Comparison of ENCODE assay signal across 24 cellular contexts in genomic region chr22:46746620-46747019, GRCh38. TPM values are rescaled to one million over a fixed set of nuclear protein-coding genes. Genes with fewer than 3 reads are reported as not detected.
DNase-seq lines count a peak whose midpoint lies in the region; ATAC-seq and TF ChIP-seq lines count a peak whose summit lies in the region.
"Had no signal": no experiment of that assay in that cellular context is flagged by ENCODE, and none has a peak within 500 bp of the region (broad histone marks: within the 10 kb centered on the region; RNA-seq: fewer than 3 reads in every experiment).

No MANE protein-coding gene starts in this region.

- no peak for ATAC-seq in activated CD8-positive, alpha-beta T cell treated with anti-CD3 and anti-CD28 coated beads, Interleukin-2, amount 10 ng/mL, durations not matched to agents 7 days and 5 days
- ATAC-seq in activated CD8-positive, alpha-beta T cell treated with anti-CD3 and anti-CD28 coated beads for 36 hours, result no peak
- ATAC-seq in natural killer cell (no peak), GM18517 (IDR thresholded peaks at IDR 0.05; ENCODE audit: unreplicated experiment) (no peak)
- ATAC-seq in natural killer cell treated with Interleukin-12 subunit alpha and Interleukin-12 subunit beta and Interleukin-15 and Interleukin-18, amount 100 ng/mL, for 72 hours, result no peak
- no peak for ATAC-seq in naive thymus-derived CD4-positive, alpha-beta T cell
- ATAC-seq: Panc1 had no signal

- peaks cover 29% of the 10 kb centered on the region in 2 donors for H3K4me1 ChIP-seq in naive thymus-derived CD4-positive, alpha-beta T cell (ENCODE audit: control insufficient read depth in 2 of 2, insufficient read depth in 2 of 2, low read length in 2 of 2)
- peaks cover 10 to 40% (median 18%) of the 10 kb centered on the region in 4 donors for H3K4me1 ChIP-seq in Peyer's patch

- H3K36me3 Mint-ChIP-seq in activated CD8-positive, alpha-beta T cell treated with anti-CD3 and anti-CD28 coated beads, Interleukin-2, amount 10 ng/mL, durations not matched to agents 7 days and 5 days (ENCODE audit: low read depth), result peaks cover 4% of the 10 kb centered on the region
- no peaks in the 10 kb centered on the region for H3K36me3 Mint-ChIP-seq in activated CD8-positive, alpha-beta T cell treated with anti-CD3 and anti-CD28 coated beads for 36 hours (ENCODE audit: low read depth)
- H3K36me3 Mint-ChIP-seq in natural killer cell, result no peaks in the 10 kb centered on the region
- no peaks in the 10 kb centered on the region for H3K36me3 Mint-ChIP-seq in natural killer cell treated with Interleukin-12 subunit alpha and Interleukin-12 subunit beta and Interleukin-15 and Interleukin-18, amount 100 ng/mL, for 72 hours
- no peaks in the 10 kb centered on the region for H3K36me3 Mint-ChIP-seq in naive thymus-derived CD4-positive, alpha-beta T cell
- H3K36me3 Mint-ChIP-seq: CD4-positive, alpha-beta memory T cell had no signal

- TF ChIP-seq POLR2A in Peyer's patch (IDR thresholded peaks at IDR 0.05), result no peak

- H3K27me3 Mint-ChIP-seq in activated CD8-positive, alpha-beta T cell treated with anti-CD3 and anti-CD28 coated beads, Interleukin-2, amount 10 ng/mL, durations not matched to agents 7 days and 5 days (ENCODE audit: low read depth), result peaks cover 2% of the 10 kb centered on the region
- no peaks in the 10 kb centered on the region for H3K27me3 Mint-ChIP-seq in activated CD8-positive, alpha-beta T cell treated with anti-CD3 and anti-CD28 coated beads for 36 hours
- no peaks in the 10 kb centered on the region for H3K27me3 Mint-ChIP-seq in natural killer cell (ENCODE audit: low read depth in 2 of 2)
- no peaks in the 10 kb centered on the region for H3K27me3 Mint-ChIP-seq in natural killer cell treated with Interleukin-12 subunit alpha and Interleukin-12 subunit beta and Interleukin-15 and Interleukin-18, amount 100 ng/mL, for 72 hours
- H3K27me3 Mint-ChIP-seq in naive thymus-derived CD4-positive, alpha-beta T cell, result peaks cover 0 to 3% (median 0%) of the 10 kb centered on the region in 5 donors
- H3K27me3 Mint-ChIP-seq: CD4-positive, alpha-beta memory T cell had no signal

- no peak overlapping the region for H3K4me3 ChIP-seq in naive thymus-derived CD4-positive, alpha-beta T cell (ENCODE audit: low read length)
- H3K4me3 ChIP-seq in Peyer's patch, result no peak overlapping the region
- H3K4me3 ChIP-seq: BLaER1, SJSA1 had no signal

- no peak overlapping the region for H3K27ac ChIP-seq in naive thymus-derived CD4-positive, alpha-beta T cell (ENCODE audit: low read depth, low read length)
- no peak overlapping the region for H3K27ac ChIP-seq in Peyer's patch
- H3K27ac ChIP-seq: 22Rv1, SJSA1 had no signal

- CTCF ChIA-PET in activated CD8-positive, alpha-beta T cell treated with anti-CD3 and anti-CD28 coated beads, Interleukin-2, amount 10 ng/mL, durations not matched to agents 7 days and 5 days (lab: Charles Lee), result interaction anchor here (0.6 kb wide), 1 partner anchor 44 kb away, joined by 5 read pairs; no protein-coding TSS in a partner anchor
- CTCF ChIA-PET in activated CD8-positive, alpha-beta T cell treated with anti-CD3 and anti-CD28 coated beads for 36 hours (lab: Charles Lee), result interaction anchor here (1.6 kb wide), 1 partner anchor 12 kb away, joined by 3 read pairs; no protein-coding TSS in a partner anchor
- CTCF ChIA-PET in naive thymus-derived CD4-positive, alpha-beta T cell (lab: Charles Lee), result no interaction called here

- no peak overlapping the region for H3K4me3 Mint-ChIP-seq in activated CD8-positive, alpha-beta T cell treated with anti-CD3 and anti-CD28 coated beads, Interleukin-2, amount 10 ng/mL, durations not matched to agents 7 days and 5 days
- no peak overlapping the region for H3K4me3 Mint-ChIP-seq in activated CD8-positive, alpha-beta T cell treated with anti-CD3 and anti-CD28 coated beads for 36 hours
- no peak overlapping the region for H3K4me3 Mint-ChIP-seq in natural killer cell
- H3K4me3 Mint-ChIP-seq in natural killer cell treated with Interleukin-12 subunit alpha and Interleukin-12 subunit beta and Interleukin-15 and Interleukin-18, amount 100 ng/mL, for 72 hours, result no peak overlapping the region
- H3K4me3 Mint-ChIP-seq in naive thymus-derived CD4-positive, alpha-beta T cell, result no peak overlapping the region

- H3K4me1 Mint-ChIP-seq in activated CD8-positive, alpha-beta T cell treated with anti-CD3 and anti-CD28 coated beads, Interleukin-2, amount 10 ng/mL, durations not matched to agents 7 days and 5 days (ENCODE audit: low read depth), result peaks cover 24% of the 10 kb centered on the region
- H3K4me1 Mint-ChIP-seq in activated CD8-positive, alpha-beta T cell treated with anti-CD3 and anti-CD28 coated beads for 36 hours (ENCODE audit: low read depth), result peaks cover 26% of the 10 kb centered on the region
- H3K4me1 Mint-ChIP-seq in natural killer cell, result peaks cover 22 to 30% of the 10 kb centered on the region in 2 donors
- H3K4me1 Mint-ChIP-seq in natural killer cell treated with Interleukin-12 subunit alpha and Interleukin-12 subunit beta and Interleukin-15 and Interleukin-18, amount 100 ng/mL, for 72 hours (ENCODE audit: low read depth in 2 of 2), result peaks cover 18 to 29% of the 10 kb centered on the region in 2 donors
- peaks cover 22 to 33% (median 31%) of the 10 kb centered on the region in 7 donors for H3K4me1 Mint-ChIP-seq in naive thymus-derived CD4-positive, alpha-beta T cell

- POLR2A ChIA-PET in activated CD8-positive, alpha-beta T cell treated with anti-CD3 and anti-CD28 coated beads, Interleukin-2, amount 10 ng/mL, durations not matched to agents 7 days and 5 days (lab: Charles Lee), result no interaction called here
- POLR2A ChIA-PET in activated CD8-positive, alpha-beta T cell treated with anti-CD3 and anti-CD28 coated beads for 36 hours (lab: Charles Lee), result no interaction called here
- POLR2A ChIA-PET in naive thymus-derived CD4-positive, alpha-beta T cell (lab: Charles Lee), result interaction anchor here (15.9 kb wide), 1 partner anchor 14 kb away, joined by 255 read pairs; the partner anchor contains the start of gene TBC1D22A

- no peaks in the 10 kb centered on the region for H3K27me3 ChIP-seq in naive thymus-derived CD4-positive, alpha-beta T cell (ENCODE audit: control insufficient read depth in 2 of 2, insufficient read depth in 2 of 2, low read length in 2 of 2)
- H3K27me3 ChIP-seq in Peyer's patch, result no peaks in the 10 kb centered on the region
- H3K27me3 ChIP-seq: BLaER1, SJSA1 had no signal

- intact Hi-C loops in activated CD8-positive, alpha-beta T cell treated with anti-CD3 and anti-CD28 coated beads for 36 hours (cut with micrococcal nuclease), result no loop called here
- intact Hi-C loops in natural killer cell (cut with micrococcal nuclease), result no loop called here
- intact Hi-C loops in naive thymus-derived CD4-positive, alpha-beta T cell (cut with micrococcal nuclease), result no loop called here

- H3K9me3 ChIP-seq in naive thymus-derived CD4-positive, alpha-beta T cell (ENCODE audit: control insufficient read depth in 2 of 3, low read length in 3 of 3), result no peaks in the 10 kb centered on the region
- no peaks in the 10 kb centered on the region for H3K9me3 ChIP-seq in Peyer's patch

- H3K9me3 Mint-ChIP-seq in activated CD8-positive, alpha-beta T cell treated with anti-CD3 and anti-CD28 coated beads, Interleukin-2, amount 10 ng/mL, durations not matched to agents 7 days and 5 days (ENCODE audit: insufficient read depth), result peaks cover 6% of the 10 kb centered on the region
- H3K9me3 Mint-ChIP-seq in activated CD8-positive, alpha-beta T cell treated with anti-CD3 and anti-CD28 coated beads for 36 hours, result peaks cover 6% of the 10 kb centered on the region
- H3K9me3 Mint-ChIP-seq in natural killer cell, result no peaks in the 10 kb centered on the region
- H3K9me3 Mint-ChIP-seq in natural killer cell treated with Interleukin-12 subunit alpha and Interleukin-12 subunit beta and Interleukin-15 and Interleukin-18, amount 100 ng/mL, for 72 hours, result no peaks in the 10 kb centered on the region
- H3K9me3 Mint-ChIP-seq in naive thymus-derived CD4-positive, alpha-beta T cell, result peaks cover 0 to 6% (median 0%) of the 10 kb centered on the region in 11 donors
- H3K9me3 Mint-ChIP-seq: CD4-positive, alpha-beta memory T cell had no signal

- no peaks in the 10 kb centered on the region for H3K36me3 ChIP-seq in naive thymus-derived CD4-positive, alpha-beta T cell (ENCODE audit: control insufficient read depth in 2 of 3, insufficient read depth in 3 of 3, low read length in 3 of 3)
- H3K36me3 ChIP-seq in Peyer's patch, result no peaks in the 10 kb centered on the region
- H3K36me3 ChIP-seq: BLaER1, SJSA1 had no signal

- no peak for TF ChIP-seq CTCF in activated CD8-positive, alpha-beta T cell treated with anti-CD3 and anti-CD28 coated beads for 36 hours (IDR thresholded peaks at IDR 0.05)
- TF ChIP-seq CTCF in natural killer cell (IDR thresholded peaks at IDR 0.05) (no peak), Peyer's patch (IDR thresholded peaks at IDR 0.05) (no peak)

- H3K27ac Mint-ChIP-seq in activated CD8-positive, alpha-beta T cell treated with anti-CD3 and anti-CD28 coated beads, Interleukin-2, amount 10 ng/mL, durations not matched to agents 7 days and 5 days, result peak overlapping the region; percentile 4
- H3K27ac Mint-ChIP-seq in activated CD8-positive, alpha-beta T cell treated with anti-CD3 and anti-CD28 coated beads for 36 hours, result no peak overlapping the region
- peak overlapping the region; percentile 22 to 48 for H3K27ac Mint-ChIP-seq in natural killer cell
- peak overlapping the region in 1 of 2 donors; percentile 32 for H3K27ac Mint-ChIP-seq in natural killer cell treated with Interleukin-12 subunit alpha and Interleukin-12 subunit beta and Interleukin-15 and Interleukin-18, amount 100 ng/mL, for 72 hours
- H3K27ac Mint-ChIP-seq in naive thymus-derived CD4-positive, alpha-beta T cell, result peak overlapping the region in 7 of 9 donors; percentile 17 to 99 (median 56)

- DNase-seq in activated CD8-positive, alpha-beta T cell treated with anti-CD3 and anti-CD28 coated beads, Interleukin-2, amount 10 ng/mL, durations not matched to agents 7 days and 5 days, result no peak
- DNase-seq in activated CD8-positive, alpha-beta T cell treated with anti-CD3 and anti-CD28 coated beads for 36 hours, result no peak
- DNase-seq in natural killer cell (no peak), NCI-H446 treated with DMSO at 0.1 percent for 48 hours (lab: John Stamatoyannopoulos, UW) (no peak), Peyer's patch (no peak)
- DNase-seq in natural killer cell treated with Interleukin-12 subunit alpha and Interleukin-12 subunit beta and Interleukin-15 and Interleukin-18, amount 100 ng/mL, for 72 hours (ENCODE audit: low spot score), result no peak
- no peak for DNase-seq in naive thymus-derived CD4-positive, alpha-beta T cell
- DNase-seq: ACHN; Calu3; CD4-positive, alpha-beta memory T cell; GDM1; GOT3; Karpas-422; MV-4-11; NCI-H1105 treated with DMSO at 0.1 percent for 48 hours; NCI-H2029 treated with DMSO at 0.1 percent for 48 hours; NCI-H226; NCI-H524; NCI-H774 had no signal

RNA-seq across cellular contexts. Expression of gene CERK, which starts 8.6 kb away (rescaled TPM):
- total RNA-seq in activated CD8-positive, alpha-beta T cell treated with anti-CD3 and anti-CD28 coated beads, Interleukin-2, amount 10 ng/mL, durations not matched to agents 7 days and 5 days, result 10 to 100 TPM; 61.1 to 65.6 TPM
- total RNA-seq in activated CD8-positive, alpha-beta T cell treated with anti-CD3 and anti-CD28 coated beads for 36 hours, result 10 to 100 TPM; 38.4 to 41.8 TPM
- 10 to 100 TPM; 50.0 to 71.2 (median 55.6) TPM for total RNA-seq in natural killer cell
- total RNA-seq in natural killer cell treated with Interleukin-12 subunit alpha and Interleukin-12 subunit beta and Interleukin-15 and Interleukin-18, amount 100 ng/mL, for 72 hours, result 10 to 100 TPM; 38.1 to 55.8 TPM
- 100 to 1,000 TPM in 2 of 5 experiments, 10 to 100 TPM in 3; 55.8 to 138 (median 72.4) TPM for total RNA-seq in naive thymus-derived CD4-positive, alpha-beta T cell
- polyA plus RNA-seq in naive thymus-derived CD4-positive, alpha-beta T cell, result 10 to 100 TPM; 40.4 to 66.7 TPM
- 100 to 1,000 TPM in 1 of 4 donors, 10 to 100 TPM in 3; 89.1 to 131 (median 94.7) TPM for total RNA-seq in Peyer's patch

RNA-seq across cellular contexts. Expression of gene TBC1D22A, which starts 15.8 kb away (rescaled TPM):
- 10 to 100 TPM; 34.1 to 38.7 TPM for total RNA-seq in activated CD8-positive, alpha-beta T cell treated with anti-CD3 and anti-CD28 coated beads, Interleukin-2, amount 10 ng/mL, durations not matched to agents 7 days and 5 days
- 10 to 100 TPM; 41.0 to 42.8 TPM for total RNA-seq in activated CD8-positive, alpha-beta T cell treated with anti-CD3 and anti-CD28 coated beads for 36 hours
- total RNA-seq in natural killer cell, result 10 to 100 TPM; 47.4 to 53.7 (median 53.2) TPM
- 10 to 100 TPM; 31.9 to 43.4 TPM for total RNA-seq in natural killer cell treated with Interleukin-12 subunit alpha and Interleukin-12 subunit beta and Interleukin-15 and Interleukin-18, amount 100 ng/mL, for 72 hours
- total RNA-seq in naive thymus-derived CD4-positive, alpha-beta T cell, result 10 to 100 TPM; 37.5 to 50.1 (median 43.4) TPM
- 10 to 100 TPM; 18.6 to 25.3 TPM for polyA plus RNA-seq in naive thymus-derived CD4-positive, alpha-beta T cell
- total RNA-seq in Peyer's patch, result 10 to 100 TPM; 42.6 to 70.4 (median 55.1) TPM
